In the genomic region with DNA sequence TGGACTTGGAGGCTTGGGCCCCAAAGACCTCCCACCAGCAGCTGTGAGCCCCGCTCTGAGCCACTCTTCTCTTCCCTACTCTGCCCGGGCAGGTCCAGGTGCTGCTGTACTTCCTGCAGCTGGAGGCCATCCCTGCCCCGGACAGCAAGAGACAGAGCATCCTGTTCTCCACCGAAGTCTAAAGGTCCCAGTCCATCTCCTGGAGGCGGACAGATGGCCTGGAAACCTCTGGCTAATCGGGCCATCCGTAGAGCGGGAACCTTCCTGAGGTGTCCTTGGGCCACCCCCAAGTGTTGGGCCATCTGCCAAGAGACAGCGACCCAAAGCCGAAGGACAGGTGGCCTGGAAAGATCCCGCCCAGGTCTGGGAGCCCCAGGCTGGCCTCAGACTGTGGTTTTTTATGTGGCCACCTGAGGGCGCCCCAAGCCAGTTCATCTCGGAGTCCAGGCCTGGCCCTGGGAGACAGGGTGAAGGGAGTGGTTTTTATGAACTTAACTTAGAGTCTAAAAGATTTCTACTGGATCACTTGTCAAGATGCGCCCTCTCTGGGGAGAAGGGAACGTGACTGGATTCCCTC, we compare ENCODE assay signal across 8 cellular contexts.
A peak's percentile ranks its signal among the peaks of the same experiment; 100 is the strongest.
DNase-seq lines count a peak whose midpoint lies in the region; ATAC-seq and TF ChIP-seq lines count a peak whose summit lies in the region.

No MANE protein-coding gene starts in this region.

- no peak for TF ChIP-seq EP300 in Ishikawa (IDR thresholded peaks at IDR 0.05; ENCODE audit: borderline replicate concordance)

- TF ChIP-seq CTCF in adrenal gland (IDR thresholded peaks at IDR 0.05), result peak; percentile 30 to 85 (median 67)
- peak; percentile 69 to 72 for TF ChIP-seq CTCF in right atrium auricular region (IDR thresholded peaks at IDR 0.05)
- TF ChIP-seq CTCF in spleen (IDR thresholded peaks at IDR 0.05 in 8 of 11, conservative IDR thresholded peaks at IDR 0.05 in 3 of 11), result peak; percentile 36 to 86 (median 69)

- intact Hi-C loops in adrenal gland (cut with DNase I), result loop anchor here in 1 of 2 donors (2.0 kb wide), 1 partner anchor 71 kb away; no protein-coding TSS in a partner anchor
- intact Hi-C loops in spleen (cut with DNase I; ENCODE audit: low total_unique reads), result no loop called here

- peak; percentile 77 for DNase-seq in Caki2 (ENCODE audit: low read depth)
- DNase-seq in SK-N-DZ (ENCODE audit: low spot score), result peak; percentile 67
- peak; percentile 47 to 89 (median 75) for DNase-seq in adrenal gland
- DNase-seq in right atrium auricular region (ENCODE audit: low spot score), result peak; percentile 75
- peak; percentile 84 for DNase-seq in spleen
- no peak for DNase-seq in DMS79 treated with DMSO at 0.1 percent for 48 hours (lab: John Stamatoyannopoulos, UW)

- ATAC-seq in GM19023 (IDR thresholded peaks at IDR 0.05; ENCODE audit: unreplicated experiment), result no peak

- H3K27ac ChIP-seq in adrenal gland (peak overlapping the region in 2 of 5 donors; percentile 16 to 56), right atrium auricular region (peak overlapping the region in 1 of 2 donors; percentile 43), spleen (peak overlapping the region in 1 of 8 donors; percentile 45)

- peak; percentile 42 for TF ChIP-seq RAD21 in Ishikawa (IDR thresholded peaks at IDR 0.05; ENCODE audit: low read depth)

- H3K36me3 ChIP-seq in adrenal gland (replicated peaks in 1 of 2) (peaks cover 0 to 27% of the 10 kb centered on the region in 2 donors), right atrium auricular region (peaks cover 18% of the 10 kb centered on the region), spleen (peaks cover 0 to 50% (median 30%) of the 10 kb centered on the region in 6 donors)

- H3K27me3 ChIP-seq in adrenal gland (no peaks in the 10 kb centered on the region), right atrium auricular region (no peaks in the 10 kb centered on the region), spleen (replicated peaks in 1 of 7) (no peaks in the 10 kb centered on the region)

- H3K4me3 ChIP-seq in adrenal gland (no peak overlapping the region), right atrium auricular region (no peak overlapping the region), spleen (no peak overlapping the region)

- H3K4me1 ChIP-seq in adrenal gland (replicated peaks in 1 of 2) (no peaks in the 10 kb centered on the region), right atrium auricular region (no peaks in the 10 kb centered on the region), spleen (peaks cover 0 to 8% (median 6%) of the 10 kb centered on the region in 6 donors)

- no peak for TF ChIP-seq POLR2A in adrenal gland (IDR thresholded peaks at IDR 0.05)
- TF ChIP-seq POLR2A in spleen (IDR thresholded peaks at IDR 0.05), result no peak

- in situ Hi-C loops in Caki2 (cut with HindIII; ENCODE audit: low pct_unique_long_range_greater_than_20kb, low sequenced_read_pairs), result no loop called here

- no peaks in the 10 kb centered on the region for H3K9me3 ChIP-seq in adrenal gland (replicated peaks in 1 of 3)
- H3K9me3 ChIP-seq in right atrium auricular region, result no peaks in the 10 kb centered on the region
- H3K9me3 ChIP-seq in spleen, result no peaks in the 10 kb centered on the region

- WGBS in adrenal gland, 4 donors, result 19 to 24% (median 21%) methylated on average over 6 to 15 of the region's 15 CpGs
- 38 to 59% (median 45%) methylated on average over 9 to 15 of the region's 15 CpGs for whole genome bisulfite sequencing in spleen, 5 donors

TF ChIP-seq in Ishikawa, 13 proteins besides CTCF, POLR2A, EP300 and RAD21:
- TF ChIP-seq, protein P1, sequence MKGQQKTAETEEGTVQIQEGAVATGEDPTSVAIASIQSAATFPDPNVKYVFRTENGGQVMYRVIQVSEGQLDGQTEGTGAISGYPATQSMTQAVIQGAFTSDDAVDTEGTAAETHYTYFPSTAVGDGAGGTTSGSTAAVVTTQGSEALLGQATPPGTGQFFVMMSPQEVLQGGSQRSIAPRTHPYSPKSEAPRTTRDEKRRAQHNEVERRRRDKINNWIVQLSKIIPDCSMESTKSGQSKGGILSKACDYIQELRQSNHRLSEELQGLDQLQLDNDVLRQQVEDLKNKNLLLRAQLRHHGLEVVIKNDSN (IDR thresholded peaks at IDR 0.05), result no peak
- TF ChIP-seq YY1 (IDR thresholded peaks at IDR 0.05; ENCODE audit: low read depth), result no peak
- no peak for TF ChIP-seq NFIC (IDR thresholded peaks at IDR 0.05)
- no peak for TF ChIP-seq FOXM1 (IDR thresholded peaks at IDR 0.05; ENCODE audit: borderline replicate concordance, low read depth)
- TF ChIP-seq, protein P2, sequence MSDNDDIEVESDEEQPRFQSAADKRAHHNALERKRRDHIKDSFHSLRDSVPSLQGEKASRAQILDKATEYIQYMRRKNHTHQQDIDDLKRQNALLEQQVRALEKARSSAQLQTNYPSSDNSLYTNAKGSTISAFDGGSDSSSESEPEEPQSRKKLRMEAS (IDR thresholded peaks at IDR 0.05), result no peak
- no peak for TF ChIP-seq TAF1 (IDR thresholded peaks at IDR 0.05; ENCODE audit: low read depth)
- TF ChIP-seq CREB1 (IDR thresholded peaks at IDR 0.05; ENCODE audit: low read depth), result no peak
- no peak for TF ChIP-seq ZBTB7A (IDR thresholded peaks at IDR 0.05; ENCODE audit: low read depth)
- no peak for TF ChIP-seq REST (IDR thresholded peaks at IDR 0.05; ENCODE audit: low read depth)
- no peak for TF ChIP-seq TCF12 (IDR thresholded peaks at IDR 0.05; ENCODE audit: low read depth)
- TF ChIP-seq EGR1 (IDR thresholded peaks at IDR 0.05), result no peak
- TF ChIP-seq TEAD4 (IDR thresholded peaks at IDR 0.05), result no peak
- TF ChIP-seq CEBPB (IDR thresholded peaks at IDR 0.05), result no peak
